Comparison of ENCODE assay signal across 18 cellular contexts in the genomic region with DNA sequence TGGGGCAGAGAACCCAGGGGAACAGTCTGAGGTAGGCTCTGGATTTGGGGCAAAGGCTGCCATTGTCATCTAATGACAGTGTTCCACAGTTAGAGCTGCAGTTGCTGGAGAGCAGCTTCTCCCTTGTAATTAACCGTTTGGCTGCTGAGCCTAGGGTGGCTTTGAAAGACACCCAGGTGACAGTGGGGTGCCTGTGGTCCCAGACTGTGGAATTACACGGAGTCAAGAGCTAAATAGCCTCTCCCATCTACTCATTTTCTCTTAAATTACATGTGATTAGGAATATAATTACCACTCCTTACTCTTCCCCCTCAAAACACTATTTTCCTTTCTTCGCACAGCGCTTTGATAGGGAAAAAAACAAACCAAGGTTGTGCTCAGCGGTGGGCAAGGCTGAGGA. TPM values are rescaled to one million over a fixed set of nuclear protein-coding genes. Genes with fewer than 3 reads are reported as not detected.
A peak's percentile ranks its signal among the peaks of the same experiment; 100 is the strongest.
DNase-seq lines count a peak whose midpoint lies in the region; ATAC-seq, FAIRE-seq and TF ChIP-seq lines count a peak whose summit lies in the region.
"Had no signal": no experiment of that assay in that cellular context is flagged by ENCODE, and none has a peak within 500 bp of the region (broad histone marks: within the 10 kb centered on the region; RNA-seq: fewer than 3 reads in every experiment).

No MANE protein-coding gene starts in this region.

- no peaks in the 10 kb centered on the region for H4K20me1 ChIP-seq in HepG2 (ENCODE audit: insufficient read depth, low read length)
- no peaks in the 10 kb centered on the region for H4K20me1 ChIP-seq in K562 (replicated peaks; ENCODE audit: control insufficient read depth, insufficient read depth, low read length)

- no peaks in the 10 kb centered on the region for H3K9me3 Mint-ChIP-seq in activated T-helper 1 cell treated with anti-CD3 and anti-CD28 coated beads, Interleukin-12 subunit alpha, Interleukin-12 subunit beta, Interleukin-2, Interleukin-4 antibody, amounts not matched to agents 30 ng/mL and 10 ng/mL and 1 ng/mL, durations not matched to agents 14 hours and 24 hours and 36 hours
- no peaks in the 10 kb centered on the region for H3K9me3 Mint-ChIP-seq in osteocyte (ENCODE audit: unreplicated experiment)
- H3K9me3 Mint-ChIP-seq: activated naive CD4-positive, alpha-beta T cell treated with anti-CD3 and anti-CD28 coated beads, Interleukin-2, amount 10 ng/mL, durations not matched to agents 7 days and 5 days had no signal

- H3K4me3 ChIP-seq in HepG2 (replicated peaks in 1 of 3; ENCODE audit: insufficient read depth in 1 of 3, low read depth in 2 of 3, low read length in 3 of 3) (peak overlapping the region in 2 of 3 experiments; percentile 59 to 72; a peak in 2 of 6 replicates), right lobe of liver (no peak overlapping the region), K562 (no peak overlapping the region), urinary bladder (ENCODE audit: low read depth, low read length) (no peak overlapping the region)
- H3K4me3 ChIP-seq: GM12878, PC-9 had no signal

- H2AFZ ChIP-seq in HepG2 (ENCODE audit: low read length) (no peak overlapping the region), K562 (ENCODE audit: low read depth, low read length) (peak overlapping the region; percentile 27; the same call in 1 of the 2 replicates)
- H2AFZ ChIP-seq: PC-9 had no signal

- H3K27me3 ChIP-seq in HepG2 (ENCODE audit: control insufficient read depth in 1 of 2, insufficient read depth in 2 of 2, low read length in 2 of 2) (no peaks in the 10 kb centered on the region), right lobe of liver (no peaks in the 10 kb centered on the region), K562 (ENCODE audit: control insufficient read depth in 2 of 2, insufficient read depth in 2 of 2, low read length in 2 of 2) (no peaks in the 10 kb centered on the region)

- no peak overlapping the region for H3K9ac ChIP-seq in HepG2 (ENCODE audit: insufficient read depth, low read depth, low read length)
- peak overlapping the region in 1 of 2 experiments; percentile 28; a peak in 1 of 4 replicates for H3K9ac ChIP-seq in K562 (ENCODE audit: insufficient read depth in 1 of 2, low read depth in 2 of 2, low read length in 2 of 2)

- TF ChIP-seq CTCF in HepG2 (CRISPR knock-in tag; IDR thresholded peaks at IDR 0.05) (no peak), right lobe of liver (IDR thresholded peaks at IDR 0.05) (no peak), K562 (IDR thresholded peaks at IDR 0.05 in 2 of 3, conservative IDR thresholded peaks at IDR 0.05 in 1 of 3; ENCODE audit: insufficient read depth in 2 of 3, low read depth in 1 of 3, low read length in 3 of 3) (no peak), osteocyte (IDR thresholded peaks at IDR 0.05) (no peak)

- 72% methylated on average over 5 of the region's 5 CpGs for WGBS in HepG2 (ENCODE audit: low lambda C conversion rate)
- 75% methylated on average over 5 of the region's 5 CpGs for WGBS in right lobe of liver (ENCODE audit: insufficient coverage, low coverage, low lambda C conversion rate, missing lambda C conversion rate)
- WGBS in K562 (ENCODE audit: insufficient coverage, low coverage, missing lambda C conversion rate), result 55% methylated on average over 5 of the region's 5 CpGs
- WGBS in urinary bladder, result 76% methylated on average over 5 of the region's 5 CpGs

- H3K36me3 ChIP-seq in HepG2 (replicated peaks in 1 of 2; ENCODE audit: control insufficient read depth in 1 of 2, insufficient read depth in 2 of 2, low read length in 2 of 2) (no peaks in the 10 kb centered on the region), right lobe of liver (no peaks in the 10 kb centered on the region), K562 (ENCODE audit: control insufficient read depth, insufficient read depth, low read length) (no peaks in the 10 kb centered on the region), urinary bladder (ENCODE audit: insufficient read depth) (no peaks in the 10 kb centered on the region)
- H3K36me3 ChIP-seq: left ventricle myocardium inferior had no signal

- CTCF ChIA-PET in HepG2 (lab: Yijun Ruan, JAX; ENCODE audit: low intra/inter-chr PET ratio, low total read pairs) (no interaction called here), K562 (lab: Yijun Ruan, JAX; ENCODE audit: low intra/inter-chr PET ratio) (no interaction called here)

- H3K27me3 Mint-ChIP-seq in activated T-helper 1 cell treated with anti-CD3 and anti-CD28 coated beads, Interleukin-12 subunit alpha, Interleukin-12 subunit beta, Interleukin-2, Interleukin-4 antibody, amounts not matched to agents 30 ng/mL and 10 ng/mL and 1 ng/mL, durations not matched to agents 14 hours and 24 hours and 36 hours (ENCODE audit: insufficient read depth), result peaks cover 34% of the 10 kb centered on the region
- H3K27me3 Mint-ChIP-seq in osteocyte (ENCODE audit: unreplicated experiment), result no peaks in the 10 kb centered on the region

- TF ChIP-seq POLR2A in HepG2 (IDR thresholded peaks at IDR 0.05; ENCODE audit: insufficient read depth in 1 of 2, low read depth in 2 of 2, low read length in 2 of 2) (no peak), right lobe of liver (IDR thresholded peaks at IDR 0.05) (no peak), K562 (conservative IDR thresholded peaks at IDR 0.05) (no peak)

- no peaks in the 10 kb centered on the region for H3K9me1 ChIP-seq in K562 (ENCODE audit: control insufficient read depth, insufficient read depth, low read length)

- TF ChIP-seq RAD21 in HepG2 (CRISPR knock-in tag; IDR thresholded peaks at IDR 0.05) (no peak), K562 (CRISPR knock-in tag; conservative IDR thresholded peaks at IDR 0.05 in 1 of 2, IDR thresholded peaks at IDR 0.05 in 1 of 2) (no peak)

- in situ Hi-C loops in HepG2 (cut with HindIII; ENCODE audit: extremely low pct_ligation_motif_present, low pct_unique_long_range_greater_than_20kb), result no loop called here
- in situ Hi-C loops in K562 (cut with MboI), result no loop called here

- H3K36me3 Mint-ChIP-seq in activated T-helper 1 cell treated with anti-CD3 and anti-CD28 coated beads, Interleukin-12 subunit alpha, Interleukin-12 subunit beta, Interleukin-2, Interleukin-4 antibody, amounts not matched to agents 30 ng/mL and 10 ng/mL and 1 ng/mL, durations not matched to agents 14 hours and 24 hours and 36 hours (ENCODE audit: low read depth), result no peaks in the 10 kb centered on the region
- H3K36me3 Mint-ChIP-seq in osteocyte (ENCODE audit: unreplicated experiment), result no peaks in the 10 kb centered on the region
- H3K36me3 Mint-ChIP-seq: activated naive CD4-positive, alpha-beta T cell treated with anti-CD3 and anti-CD28 coated beads, Interleukin-2, amount 10 ng/mL, durations not matched to agents 7 days and 5 days had no signal

- POLR2A ChIA-PET in HepG2 (lab: Yijun Ruan, JAX), result no interaction called here
- POLR2A ChIA-PET in K562 (lab: Yijun Ruan, JAX), result interaction anchor here (0.6 to 0.8 kb wide), 3 partner anchors 21 to 189 kb away, joined by 3 to 4 read pairs (median 3); a partner anchor contains a TSS

- DNase-seq in HepG2 (ENCODE audit: low spot score), result no peak
- no peak for DNase-seq in right lobe of liver
- DNase-seq in K562 (ENCODE audit: extremely low read depth in 1 of 4, low spot score in 3 of 4), result no peak
- DNase-seq in mesenteric fat pad (ENCODE audit: low spot score), result peak; percentile 22
- DNase-seq in NCI-H82 treated with DMSO at 0.1 percent for 48 hours (lab: John Stamatoyannopoulos, UW; ENCODE audit: unreplicated experiment), result no peak
- DNase-seq in activated T-helper 1 cell treated with anti-CD3 and anti-CD28 coated beads, Interleukin-12 subunit alpha, Interleukin-12 subunit beta, Interleukin-2, Interleukin-4 antibody, amounts not matched to agents 30 ng/mL and 10 ng/mL and 1 ng/mL, durations not matched to agents 14 hours and 24 hours and 36 hours (ENCODE audit: low spot score), result no peak
- no peak for DNase-seq in osteocyte (ENCODE audit: extremely low spot score, unreplicated experiment)
- DNase-seq: activated CD4-positive, alpha-beta T cell treated with anti-CD3 and anti-CD28 coated beads for 1 hour; activated CD8-positive, alpha-beta memory T cell treated with anti-CD3 and anti-CD28 coated beads, Interleukin-2, amount 50 U/mL, for 48 hours; activated naive CD4-positive, alpha-beta T cell treated with anti-CD3 and anti-CD28 coated beads, Interleukin-2, amount 10 ng/mL, durations not matched to agents 7 days and 5 days; effector memory CD4-positive, alpha-beta T cell; NCI-H1436; PC-9; T-helper 9 cell had no signal

- ATAC-seq in HepG2, result no peak
- no peak for ATAC-seq in right lobe of liver
- no peak for ATAC-seq in K562
- ATAC-seq: GM12878 had no signal

- H3K4me1 Mint-ChIP-seq in activated T-helper 1 cell treated with anti-CD3 and anti-CD28 coated beads, Interleukin-12 subunit alpha, Interleukin-12 subunit beta, Interleukin-2, Interleukin-4 antibody, amounts not matched to agents 30 ng/mL and 10 ng/mL and 1 ng/mL, durations not matched to agents 14 hours and 24 hours and 36 hours (ENCODE audit: low read depth), result no peaks in the 10 kb centered on the region
- H3K4me1 Mint-ChIP-seq in osteocyte (ENCODE audit: unreplicated experiment), result peaks cover 24% of the 10 kb centered on the region

- FAIRE-seq in HepG2 (lab: Jason Lieb, UNC) (no peak), K562 (lab: Jason Lieb, UNC) (no peak)
- FAIRE-seq: bronchial epithelial cell, GM12878 had no signal

- H3K79me2 ChIP-seq in HepG2 (ENCODE audit: insufficient read depth, low read length) (no peaks in the 10 kb centered on the region), K562 (ENCODE audit: control insufficient read depth, insufficient read depth, low read length) (no peaks in the 10 kb centered on the region)

- H3K4me3 Mint-ChIP-seq in activated T-helper 1 cell treated with anti-CD3 and anti-CD28 coated beads, Interleukin-12 subunit alpha, Interleukin-12 subunit beta, Interleukin-2, Interleukin-4 antibody, amounts not matched to agents 30 ng/mL and 10 ng/mL and 1 ng/mL, durations not matched to agents 14 hours and 24 hours and 36 hours, result no peak overlapping the region
- H3K4me3 Mint-ChIP-seq in osteocyte (ENCODE audit: unreplicated experiment), result no peak overlapping the region

- BruUV-seq in HepG2 (replicated peaks; lab: Mats Ljungman, UMichigan), result no TSS peak
- no TSS peak for BruUV-seq in K562 (replicated peaks; lab: Mats Ljungman, UMichigan)

- no peak overlapping the region for H3K27ac ChIP-seq in HepG2 (ENCODE audit: extremely low read length, insufficient read depth, low read length)
- no peak overlapping the region for H3K27ac ChIP-seq in right lobe of liver
- H3K27ac ChIP-seq in K562 (ENCODE audit: extremely low read depth, low read depth, low read length), result no peak overlapping the region
- peak overlapping the region; percentile 42 for H3K27ac ChIP-seq in urinary bladder (ENCODE audit: low read depth)
- H3K27ac ChIP-seq: PC-9 had no signal

- intact Hi-C loops in HepG2 (cut with micrococcal nuclease; ENCODE audit: unreplicated experiment), result loop anchor here (5.0 kb wide), 1 partner anchor 86 kb away; no protein-coding TSS in a partner anchor
- intact Hi-C loops in right lobe of liver (cut with DNase I), result no loop called here
- intact Hi-C loops in K562 (cut with micrococcal nuclease), result no loop called here
- intact Hi-C loops in activated T-helper 1 cell treated with anti-CD3 and anti-CD28 coated beads, Interleukin-12 subunit alpha, Interleukin-12 subunit beta, Interleukin-2, Interleukin-4 antibody, amounts not matched to agents 30 ng/mL and 10 ng/mL and 1 ng/mL, durations not matched to agents 14 hours and 24 hours and 36 hours (cut with micrococcal nuclease), result no loop called here

- no peak overlapping the region for H3K27ac Mint-ChIP-seq in activated T-helper 1 cell treated with anti-CD3 and anti-CD28 coated beads, Interleukin-12 subunit alpha, Interleukin-12 subunit beta, Interleukin-2, Interleukin-4 antibody, amounts not matched to agents 30 ng/mL and 10 ng/mL and 1 ng/mL, durations not matched to agents 14 hours and 24 hours and 36 hours
- H3K27ac Mint-ChIP-seq in osteocyte (ENCODE audit: unreplicated experiment), result no peak overlapping the region
- H3K27ac Mint-ChIP-seq: activated naive CD4-positive, alpha-beta T cell treated with anti-CD3 and anti-CD28 coated beads, Interleukin-2, amount 10 ng/mL, durations not matched to agents 7 days and 5 days had no signal

- H3K4me2 ChIP-seq in HepG2 (ENCODE audit: low read depth, low read length), result peak overlapping the region; percentile 83
- no peak overlapping the region for H3K4me2 ChIP-seq in K562 (ENCODE audit: insufficient read depth, low read length)
- H3K4me2 ChIP-seq: PC-9 had no signal

- H3K4me1 ChIP-seq in HepG2 (ENCODE audit: insufficient read depth, low read length), result peaks cover 50% of the 10 kb centered on the region
- peaks cover 0 to 7% (median 0%) of the 10 kb centered on the region in 4 donors for H3K4me1 ChIP-seq in right lobe of liver
- H3K4me1 ChIP-seq in K562 (replicated peaks in 1 of 2; ENCODE audit: control insufficient read depth in 2 of 2, insufficient read depth in 2 of 2, low read length in 2 of 2), result peaks cover 7% of the 10 kb centered on the region in 2 experiments; a peak in 3 of 5 replicates
- no peaks in the 10 kb centered on the region for H3K4me1 ChIP-seq in urinary bladder (ENCODE audit: insufficient read depth)

- H3K9me3 ChIP-seq in HepG2 (ENCODE audit: low read length) (no peaks in the 10 kb centered on the region), right lobe of liver (no peaks in the 10 kb centered on the region), K562 (replicated peaks; ENCODE audit: control insufficient read depth, insufficient read depth, low read depth, low read length) (no peaks in the 10 kb centered on the region)
- H3K9me3 ChIP-seq: left ventricle myocardium inferior had no signal

- TF ChIP-seq EP300 in HepG2 (IDR thresholded peaks at IDR 0.05; ENCODE audit: low read depth in 2 of 2, low read length in 2 of 2) (no peak), HepG2 (CRISPR knock-in tag; IDR thresholded peaks at IDR 0.05; ENCODE audit: borderline replicate concordance) (no peak), K562 (IDR thresholded peaks at IDR 0.05; ENCODE audit: low read length) (no peak)

RNA-seq across cellular contexts. Expression of a gene that starts 44.0 kb away (rescaled TPM):
- total RNA-seq in HepG2 (2016; rRNA removed; fragmentation: Illumina TruSeq; extraction: Trizol) (13.2 and 23.6 TPM in 2 replicates), right lobe of liver (10 to 100 TPM in 2 of 6 experiments, 1 to 10 TPM in 4; 2.4 to 22.4 (median 7.2) TPM), K562 (2014; rRNA removed) (21.8 TPM in 2 replicates), K562 (2014; rRNA removed; fragmentation: Illumina TruSeq; extraction: Trizol) (13.5 and 14.8 TPM in 2 replicates), K562 (2015; rRNA removed; fragmentation: Illumina TruSeq; extraction: Trizol) (18.9 and 19.2 TPM in 2 replicates), K562 (2021) (18.7 and 20.1 TPM in 2 replicates), mesenteric fat pad (14.3 TPM), urinary bladder (33.7 TPM), osteocyte (6.1 and 6.8 TPM in 2 replicates)
- 5.9 and 7.5 TPM in 2 replicates for total RNA-seq in HepG2 (2016; cell fraction: cytosol; rRNA removed; fragmentation: Illumina TruSeq; extraction: Trizol; ENCODE audit: low read depth)
- total RNA-seq in HepG2 (2016; cell fraction: insoluble cytoplasmic fraction; rRNA removed; fragmentation: Illumina TruSeq; extraction: Trizol), result 13.9 and 23.0 TPM in 2 replicates
- total RNA-seq in HepG2 (2016; cell fraction: membrane; rRNA removed; fragmentation: Illumina TruSeq; extraction: Trizol), result 12.2 and 13.9 TPM in 2 replicates
- 26.5 and 27.4 TPM in 2 replicates for total RNA-seq in HepG2 (2016; cell fraction: nucleus; rRNA removed; fragmentation: Illumina TruSeq; extraction: Trizol)
- polyA plus RNA-seq in HepG2 (2011; rRNA removed) (12.0 and 12.9 TPM in 2 replicates), K562 (2011; rRNA removed) (7.2 and 7.7 TPM in 2 replicates), K562 (2014; fragmentation: Illumina TruSeq; extraction: Trizol) (10.9 and 11.6 TPM in 2 replicates), K562 (2014; fragmentation: Nextera tagmentation; extraction: Ambion mirVana) (1 to 10 TPM; 2.0 to 2.9 TPM), K562 (2014; rRNA removed) (13.2 and 13.6 TPM in 2 replicates), urinary bladder (27.0 TPM)
- 11.4 and 12.6 TPM in 2 replicates for polyA plus RNA-seq in HepG2 (2011; cell fraction: cytosol; rRNA removed)
- polyA plus RNA-seq in HepG2 (2011; cell fraction: nucleus; rRNA removed), result 15.1 and 17.1 TPM in 2 replicates
- polyA plus RNA-seq in HepG2 (2012), result 14.8 and 39.0 TPM in 2 replicates
- polyA plus RNA-seq in HepG2 (2016; cell fraction: cytosol; fragmentation: Illumina TruSeq; extraction: Trizol; ENCODE audit: low read depth), result 3.1 and 4.6 TPM in 2 replicates
- polyA plus RNA-seq in HepG2 (2016; cell fraction: insoluble cytoplasmic fraction; fragmentation: Illumina TruSeq; extraction: Trizol; ENCODE audit: low read depth), result 11.2 and 12.5 TPM in 2 replicates
- 6.7 and 8.6 TPM in 2 replicates for polyA plus RNA-seq in HepG2 (2016; cell fraction: membrane; fragmentation: Illumina TruSeq; extraction: Trizol; ENCODE audit: low read depth)
- polyA plus RNA-seq in HepG2 (2016; cell fraction: nucleus; fragmentation: Illumina TruSeq; extraction: Trizol; ENCODE audit: insufficient read depth, low read depth), result 45.7 and 45.8 TPM in 2 replicates
- 2.5 and 6.7 TPM in 2 replicates for polyA minus RNA-seq in HepG2 (2011; rRNA and poly(A)+ RNA removed; ENCODE audit: low replicate concordance)
- polyA minus RNA-seq in HepG2 (2011; cell fraction: cytosol; rRNA and poly(A)+ RNA removed), result 6.2 and 7.0 TPM in 2 replicates
- polyA minus RNA-seq in HepG2 (2011; cell fraction: nucleus; rRNA and poly(A)+ RNA removed), result 6.8 and 10.7 TPM in 2 replicates
- total RNA-seq in K562 (2011; cell fraction: chromatin; rRNA removed; ENCODE audit: low replicate concordance), result 24.8 and 28.2 TPM in 2 replicates
- total RNA-seq in K562 (2011; cell fraction: nucleolus; rRNA removed), result 17.6 and 25.8 TPM in 2 replicates
- 17.6 and 19.4 TPM in 2 replicates for total RNA-seq in K562 (2011; cell fraction: nucleoplasm; rRNA removed)
- 6.9 and 11.4 TPM in 2 replicates for polyA plus RNA-seq in K562 (2011; cell fraction: cytosol; rRNA removed)
- 21.3 and 26.7 TPM in 2 replicates for polyA plus RNA-seq in K562 (2011; cell fraction: nucleus; rRNA removed)
- polyA plus RNA-seq in K562 (2012), result 13.5 and 15.2 TPM in 2 replicates
- 6.0 and 6.4 TPM in 2 replicates for polyA minus RNA-seq in K562 (2011; rRNA and poly(A)+ RNA removed)
- polyA minus RNA-seq in K562 (2011; cell fraction: cytosol; rRNA and poly(A)+ RNA removed), result 4.6 and 6.2 TPM in 2 replicates
- polyA minus RNA-seq in K562 (2011; cell fraction: nucleus; rRNA and poly(A)+ RNA removed), result 9.3 and 13.3 TPM in 2 replicates
- 0.23 and 0.81 TPM in 2 replicates for total RNA-seq in activated T-helper 1 cell treated with anti-CD3 and anti-CD28 coated beads, Interleukin-12 subunit alpha, Interleukin-12 subunit beta, Interleukin-2, Interleukin-4 antibody, amounts not matched to agents 30 ng/mL and 10 ng/mL and 1 ng/mL, durations not matched to agents 14 hours and 24 hours and 36 hours

Comparison
In these comparisons a context has a peak if more than half of its experiments do, and no peak if none do; other contexts are left out.
1. H3K4me3 ChIP-seq: peak in HepG2 (2 of 3); none in right lobe of liver (0 of 3), K562 (single experiment) and urinary bladder (single experiment).